In the genomic region with DNA sequence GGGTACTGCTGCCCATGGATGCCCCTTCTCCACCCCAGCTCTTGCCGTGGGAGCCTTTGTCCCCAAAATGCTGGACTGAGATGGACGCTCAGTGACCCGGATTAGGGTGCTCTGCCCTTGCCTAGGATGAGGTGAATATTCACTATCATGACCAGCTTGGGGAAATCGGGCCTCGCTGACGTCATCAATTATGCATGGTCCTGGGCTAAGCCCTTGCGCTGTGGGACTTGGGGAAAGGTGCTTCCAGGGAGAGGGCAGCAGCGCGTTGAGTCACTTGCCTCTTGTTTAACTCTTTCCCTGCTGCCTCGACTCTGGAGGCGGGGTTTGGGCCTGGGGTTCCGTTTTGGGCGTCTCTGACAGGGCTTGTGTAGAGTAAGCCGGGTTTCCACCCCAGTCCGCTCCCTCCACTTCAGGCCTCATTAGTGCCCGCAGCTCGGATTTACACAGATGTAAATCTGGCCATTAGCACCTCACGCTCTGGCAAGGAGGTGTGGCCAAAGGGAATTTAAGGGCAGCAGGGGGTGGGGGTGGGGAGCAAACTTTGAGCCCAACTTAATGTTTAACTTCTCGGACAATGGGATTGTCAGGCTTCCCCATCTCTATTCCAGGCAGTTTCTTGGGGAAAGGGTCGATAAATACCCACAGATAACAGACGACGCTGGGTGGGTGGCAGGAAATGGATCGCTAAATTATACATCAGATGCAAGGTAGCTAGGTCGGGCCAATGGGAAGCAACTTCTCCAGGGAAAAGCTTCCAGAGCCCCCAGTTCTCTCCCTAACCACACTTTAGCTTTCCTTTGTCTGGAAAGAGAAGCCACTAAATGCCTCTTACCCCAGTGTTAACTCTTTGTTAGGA, we compare ENCODE assay signal across 9 cellular contexts. TPM values are rescaled to one million over a fixed set of nuclear protein-coding genes. Genes with fewer than 3 reads are reported as not detected.
DNase-seq lines count a peak whose midpoint lies in the region; ATAC-seq and TF ChIP-seq lines count a peak whose summit lies in the region.
"Had no signal": no experiment of that assay in that cellular context is flagged by ENCODE, and none has a peak within 500 bp of the region (broad histone marks: within the 10 kb centered on the region; RNA-seq: fewer than 3 reads in every experiment).

No MANE protein-coding gene starts in this region.

- BruUV-seq in Caco-2 (replicated peaks; lab: Mats Ljungman, UMichigan): TSS peak; percentile 92

- H3K4me1 Mint-ChIP-seq in Caco-2 (ENCODE audit: low read depth, unreplicated experiment) (peaks cover 12% of the 10 kb centered on the region), neural crest cell (peaks cover 18% of the 10 kb centered on the region)

- H3K4me3 ChIP-seq in Caco-2 (ENCODE audit: low read depth, low read length) (peak overlapping the region; percentile 36), WERI-Rb-1 (ENCODE audit: low read depth, low read length) (peak overlapping the region; percentile 34), heart right ventricle (peak overlapping the region in 6 of 10 donors; percentile 4 to 32 (median 28))

- WGBS in heart right ventricle, 2 donors: 13 to 20% methylated on average over 24 of the region's 24 CpGs

- peaks cover 8% of the 10 kb centered on the region for H3K36me3 Mint-ChIP-seq in Caco-2 (ENCODE audit: insufficient read depth, unreplicated experiment)
- no peaks in the 10 kb centered on the region for H3K36me3 Mint-ChIP-seq in neural crest cell (ENCODE audit: low read depth)

- CTCF ChIA-PET in Caco-2 (lab: Charles Lee): interaction anchor here (0.7 kb wide), 1 partner anchor 119 kb away, joined by 3 read pairs; no protein-coding TSS in a partner anchor

- H3K27me3 ChIP-seq in Caco-2 (replicated peaks; ENCODE audit: control insufficient read depth, insufficient read depth, low read length): no peaks in the 10 kb centered on the region
- H3K27me3 ChIP-seq in WERI-Rb-1 (ENCODE audit: insufficient read depth, low read depth, severe bottlenecking): no peaks in the 10 kb centered on the region
- no peaks in the 10 kb centered on the region for H3K27me3 ChIP-seq in heart right ventricle

- ATAC-seq in heart right ventricle (peak in 6 of 8 donors; percentile 11 to 66 (median 44)), HG03565 (IDR thresholded peaks at IDR 0.05; ENCODE audit: unreplicated experiment) (no peak), HG03520 (IDR thresholded peaks at IDR 0.05; ENCODE audit: unreplicated experiment) (no peak), HG02571 (IDR thresholded peaks at IDR 0.05; ENCODE audit: unreplicated experiment) (no peak)

- DNase-seq in Caco-2 (peak; percentile 83 to 92), WERI-Rb-1 (peak; percentile 39), heart right ventricle (peak in 1 of 2 donors; percentile 6), neural crest cell (ENCODE audit: low read depth, low spot score) (no peak), putamen (ENCODE audit: low spot score) (no peak)

- intact Hi-C loops in Caco-2 (cut with micrococcal nuclease; ENCODE audit: unreplicated experiment) (loop anchor here (1.0 to 5.0 kb wide), 5 partner anchors 16 to 171 kb away; a partner anchor contains a TSS), heart right ventricle (cut with DNase I) (no loop called here)

- no peaks in the 10 kb centered on the region for H3K36me3 ChIP-seq in Caco-2 (ENCODE audit: control insufficient read depth, insufficient read depth, low read length)
- H3K36me3 ChIP-seq in WERI-Rb-1: no peaks in the 10 kb centered on the region
- no peaks in the 10 kb centered on the region for H3K36me3 ChIP-seq in heart right ventricle

- H3K4me1 ChIP-seq in Caco-2 (peaks cover 20% of the 10 kb centered on the region), heart right ventricle (peaks cover 0 to 10% (median 0%) of the 10 kb centered on the region in 9 donors)

- TF ChIP-seq CTCF in Caco-2 (IDR thresholded peaks at IDR 0.05; ENCODE audit: insufficient read depth in 1 of 2, low read depth in 1 of 2, low read length in 1 of 2, severe bottlenecking in 1 of 2, unreplicated experiment in 1 of 2) (no peak), WERI-Rb-1 (IDR thresholded peaks at IDR 0.05; ENCODE audit: low read depth, low read length) (no peak), heart right ventricle (IDR thresholded peaks at IDR 0.05) (no peak), neural crest cell (conservative IDR thresholded peaks at IDR 0.05) (no peak)

- H3K27me3 Mint-ChIP-seq in Caco-2 (ENCODE audit: insufficient read depth, unreplicated experiment) (no peaks in the 10 kb centered on the region), neural crest cell (ENCODE audit: low read depth) (no peaks in the 10 kb centered on the region)

- H3K4me3 Mint-ChIP-seq in Caco-2 (ENCODE audit: unreplicated experiment): peak overlapping the region; percentile 84
- H3K4me3 Mint-ChIP-seq in neural crest cell: peak overlapping the region; percentile 71

- POLR2A ChIA-PET in Caco-2 (lab: Charles Lee): no interaction called here

- H3K9me3 ChIP-seq in Caco-2 (no peaks in the 10 kb centered on the region), WERI-Rb-1 (ENCODE audit: severe bottlenecking) (no peaks in the 10 kb centered on the region), heart right ventricle (peaks cover 0 to 3% (median 0%) of the 10 kb centered on the region in 11 donors)

- H3K27ac Mint-ChIP-seq in Caco-2 (ENCODE audit: unreplicated experiment) (peak overlapping the region; percentile 88), neural crest cell (ENCODE audit: unreplicated experiment) (no peak overlapping the region)

- H3K27ac ChIP-seq in WERI-Rb-1 (no peak overlapping the region), heart right ventricle (no peak overlapping the region)
- H3K27ac ChIP-seq: C4-2B had no signal

- H3K9me3 Mint-ChIP-seq in Caco-2 (ENCODE audit: unreplicated experiment) (no peaks in the 10 kb centered on the region), neural crest cell (no peaks in the 10 kb centered on the region)

RNA-seq across cellular contexts. Expression of a gene that starts 51.3 kb away (rescaled TPM):
- total RNA-seq in Caco-2 (2022): 45.4 and 50.9 TPM in 2 replicates
- total RNA-seq in heart right ventricle: 10 to 100 TPM in 9 of 10 donors, 1 to 10 TPM in 1; 9.9 to 15.8 (median 12.0) TPM
- polyA plus RNA-seq in heart right ventricle: 10 to 100 TPM in 1 of 2 donors, 1 to 10 TPM in 1; 3.6 to 11.9 TPM
- total RNA-seq in neural crest cell: 34.8 and 39.7 TPM in 2 replicates

Comparison
In these comparisons a context has a peak if more than half of its experiments do, and no peak if none do; other contexts are left out.
1. DNase-seq: peak in Caco-2 (2 of 2) and WERI-Rb-1 (single experiment); none in neural crest cell (single experiment) and putamen (single experiment).
2. ATAC-seq: peak in heart right ventricle (6 of 8); none in HG03565 (single experiment), HG03520 (single experiment) and HG02571 (single experiment).
3. Peak in every context shown above with its lines, with median percentiles within 50 percentile points of each other: H3K4me3 ChIP-seq.